ENCODE assay signal across 7 cellular contexts in the genomic region with DNA sequence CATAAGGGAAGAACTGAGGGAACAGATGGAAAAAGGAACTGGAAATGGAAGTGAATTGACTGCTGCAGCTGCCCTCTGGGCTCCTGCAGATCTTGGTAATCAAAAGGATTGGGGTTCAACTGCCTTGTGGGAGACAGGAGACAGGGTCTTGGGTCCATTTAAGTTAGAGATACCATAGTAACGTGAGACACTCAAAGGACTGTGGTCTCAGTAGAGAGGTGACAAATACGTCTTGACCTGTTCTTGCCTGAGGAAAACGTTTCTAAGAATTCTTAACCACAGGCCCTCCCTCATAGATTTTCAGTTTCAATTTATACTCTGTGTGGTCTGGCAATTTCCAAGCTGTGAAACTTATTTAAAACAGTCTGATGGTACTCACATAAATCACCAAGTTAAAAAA.
DNase-seq lines count a peak whose midpoint lies in the region; ATAC-seq lines count a peak whose summit lies in the region.

No MANE protein-coding gene starts in this region.

- peaks cover 50% of the 10 kb centered on the region for H3K4me1 Mint-ChIP-seq in T-helper 17 cell
- peaks cover 71 to 74% of the 10 kb centered on the region in 2 donors for H3K4me1 Mint-ChIP-seq in natural killer cell treated with Interleukin-12 subunit alpha and Interleukin-12 subunit beta and Interleukin-15 and Interleukin-18, amount 100 ng/mL, for 72 hours (ENCODE audit: low read depth in 2 of 2)

- peaks cover 5% of the 10 kb centered on the region for H3K9me3 Mint-ChIP-seq in natural killer cell treated with Interleukin-12 subunit alpha and Interleukin-12 subunit beta and Interleukin-15 and Interleukin-18, amount 100 ng/mL, for 72 hours

- H3K9me3 ChIP-seq in T-helper 17 cell (ENCODE audit: control insufficient read depth, low read length, poor library complexity, severe bottlenecking): no peaks in the 10 kb centered on the region

- H3K27me3 Mint-ChIP-seq in T-helper 17 cell: no peaks in the 10 kb centered on the region
- H3K27me3 Mint-ChIP-seq in natural killer cell treated with Interleukin-12 subunit alpha and Interleukin-12 subunit beta and Interleukin-15 and Interleukin-18, amount 100 ng/mL, for 72 hours: no peaks in the 10 kb centered on the region

- peak overlapping the region; percentile 73 for H3K4me3 Mint-ChIP-seq in T-helper 17 cell
- peak overlapping the region; percentile 77 for H3K4me3 Mint-ChIP-seq in natural killer cell treated with Interleukin-12 subunit alpha and Interleukin-12 subunit beta and Interleukin-15 and Interleukin-18, amount 100 ng/mL, for 72 hours

- peaks cover 5% of the 10 kb centered on the region for H3K36me3 Mint-ChIP-seq in T-helper 17 cell (ENCODE audit: low read depth)
- H3K36me3 Mint-ChIP-seq in natural killer cell treated with Interleukin-12 subunit alpha and Interleukin-12 subunit beta and Interleukin-15 and Interleukin-18, amount 100 ng/mL, for 72 hours: peaks cover 42% of the 10 kb centered on the region

- peak overlapping the region; percentile 95 for H3K27ac Mint-ChIP-seq in T-helper 17 cell
- H3K27ac Mint-ChIP-seq in natural killer cell treated with Interleukin-12 subunit alpha and Interleukin-12 subunit beta and Interleukin-15 and Interleukin-18, amount 100 ng/mL, for 72 hours: peak overlapping the region; percentile 91 to 96

- DNase-seq in GM19240 (ENCODE audit: insufficient read length, low spot score) (peak; percentile 34), T-helper 17 cell (no peak), RKO (ENCODE audit: low spot score) (no peak), activated gamma-delta T cell (lab: John Stamatoyannopoulos, UW) (no peak), germinal center (ENCODE audit: low spot score) (no peak)
- peak; percentile 75 for DNase-seq in natural killer cell treated with Interleukin-12 subunit alpha and Interleukin-12 subunit beta and Interleukin-15 and Interleukin-18, amount 100 ng/mL, for 72 hours (ENCODE audit: low spot score)

- ATAC-seq in HG02970 (IDR thresholded peaks at IDR 0.05; ENCODE audit: low FRiP score, unreplicated experiment): peak; percentile 92
- peak; percentile 84 for ATAC-seq in T-helper 17 cell
- peak; percentile 93 to 96 for ATAC-seq in natural killer cell treated with Interleukin-12 subunit alpha and Interleukin-12 subunit beta and Interleukin-15 and Interleukin-18, amount 100 ng/mL, for 72 hours

Comparison
In these comparisons a context has a peak if more than half of its experiments do, and no peak if none do; other contexts are left out.
1. DNase-seq: peak in GM19240 (single experiment) and natural killer cell treated with Interleukin-12 subunit alpha and Interleukin-12 subunit beta and Interleukin-15 and Interleukin-18, amount 100 ng/mL, for 72 hours (single experiment); none in T-helper 17 cell (0 of 3), RKO (single experiment), activated gamma-delta T cell (single experiment) and germinal center (single experiment).
2. Peak in every context shown above with its lines, with median percentiles within 50 percentile points of each other: ATAC-seq.